In the genomic region with DNA sequence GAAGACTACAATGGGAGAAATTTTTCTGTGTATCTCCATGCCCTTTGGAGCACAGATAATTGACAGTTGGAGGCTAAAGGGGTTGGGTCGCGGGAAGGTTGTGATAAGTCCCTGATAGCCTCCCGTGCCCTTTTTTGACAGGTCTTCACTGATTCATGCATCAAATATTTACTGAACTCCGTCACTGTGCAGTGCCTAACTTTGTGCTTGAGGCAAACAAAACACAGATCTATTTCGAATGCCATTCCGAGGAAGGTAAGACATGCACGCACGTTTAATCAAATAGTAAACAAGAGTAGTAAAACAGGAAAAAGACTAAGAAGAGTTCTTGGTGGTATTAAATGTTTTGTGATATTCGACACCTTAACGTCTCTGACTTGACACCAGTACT, we compare ENCODE assay signal across 8 cellular contexts. TPM values are rescaled to one million over a fixed set of nuclear protein-coding genes. Genes with fewer than 3 reads are reported as not detected.
A peak's percentile ranks its signal among the peaks of the same experiment; 100 is the strongest.
DNase-seq lines count a peak whose midpoint lies in the region; ATAC-seq, FAIRE-seq and TF ChIP-seq lines count a peak whose summit lies in the region.

No MANE protein-coding gene starts in this region.

- DNase-seq in T-helper 1 cell: no peak
- no peak for DNase-seq in T-cell
- no peak for DNase-seq in foreskin fibroblast
- peak; percentile 84 for DNase-seq in small intestine
- DNase-seq in activated CD4-positive, alpha-beta T cell treated with anti-CD3 and anti-CD28 coated beads for 1 hour: no peak
- no peak for DNase-seq in NCI-H524 treated with DMSO at 0.1 percent for 48 hours (lab: John Stamatoyannopoulos, UW)

- H3K9me3 ChIP-seq in small intestine (ENCODE audit: control insufficient read depth, low read depth): no peaks in the 10 kb centered on the region

- peak overlapping the region; percentile 93 to 95 for H3K27ac ChIP-seq in small intestine (ENCODE audit: low read depth in 1 of 2, low read length in 1 of 2)

- no peak for FAIRE-seq in small intestine (lab: Jason Lieb, UNC)

- H3K36me3 Mint-ChIP-seq in T-helper 1 cell treated with Interleukin-12 subunit alpha and Interleukin-12 subunit beta and Interleukin-4 antibody, amounts not matched to agents 30 μg/mL and 1 μg/mL, for 36 hours (ENCODE audit: low read depth): peaks cover 17% of the 10 kb centered on the region
- H3K36me3 Mint-ChIP-seq in T-cell: peaks cover 3% of the 10 kb centered on the region

- peak overlapping the region; percentile 97 for H3K27ac Mint-ChIP-seq in T-helper 1 cell treated with Interleukin-12 subunit alpha and Interleukin-12 subunit beta and Interleukin-4 antibody, amounts not matched to agents 30 μg/mL and 1 μg/mL, for 36 hours
- H3K27ac Mint-ChIP-seq in T-cell: peak overlapping the region; percentile 94 to 95

- CTCF ChIA-PET in T-cell (lab: Charles Lee): no interaction called here

- H3K4me1 Mint-ChIP-seq in T-helper 1 cell treated with Interleukin-12 subunit alpha and Interleukin-12 subunit beta and Interleukin-4 antibody, amounts not matched to agents 30 μg/mL and 1 μg/mL, for 36 hours (ENCODE audit: low read depth): peaks cover 29% of the 10 kb centered on the region
- H3K4me1 Mint-ChIP-seq in T-cell: peaks cover 40 to 47% (median 45%) of the 10 kb centered on the region in 3 donors

- H3K27me3 ChIP-seq in small intestine (ENCODE audit: control insufficient read depth in 2 of 2, insufficient read depth in 2 of 2, low read length in 2 of 2): no peaks in the 10 kb centered on the region

- ATAC-seq in T-cell (replicated peaks in 1 of 4): no peak
- no peak for ATAC-seq in GM18502 (IDR thresholded peaks at IDR 0.05; ENCODE audit: poor library complexity, unreplicated experiment)

- POLR2A ChIA-PET in T-cell (lab: Charles Lee): interaction anchor here in 1 of 2 donors (1.4 kb wide), 1 partner anchor 8 kb away, joined by 3 read pairs; a partner anchor contains a TSS

- H3K36me3 ChIP-seq in small intestine (ENCODE audit: control insufficient read depth in 2 of 2, insufficient read depth in 2 of 2, low read length in 2 of 2): peaks cover 0 to 2% of the 10 kb centered on the region in 2 donors

- H3K9me3 Mint-ChIP-seq in T-helper 1 cell treated with Interleukin-12 subunit alpha and Interleukin-12 subunit beta and Interleukin-4 antibody, amounts not matched to agents 30 μg/mL and 1 μg/mL, for 36 hours: no peaks in the 10 kb centered on the region
- H3K9me3 Mint-ChIP-seq in T-cell: no peaks in the 10 kb centered on the region

- peaks cover 7% of the 10 kb centered on the region for H3K27me3 Mint-ChIP-seq in T-helper 1 cell treated with Interleukin-12 subunit alpha and Interleukin-12 subunit beta and Interleukin-4 antibody, amounts not matched to agents 30 μg/mL and 1 μg/mL, for 36 hours (ENCODE audit: low read depth)
- no peaks in the 10 kb centered on the region for H3K27me3 Mint-ChIP-seq in T-cell

- peak overlapping the region; percentile 94 for H3K4me3 Mint-ChIP-seq in T-helper 1 cell treated with Interleukin-12 subunit alpha and Interleukin-12 subunit beta and Interleukin-4 antibody, amounts not matched to agents 30 μg/mL and 1 μg/mL, for 36 hours
- peak overlapping the region; percentile 98 to 100 (median 99) for H3K4me3 Mint-ChIP-seq in T-cell

- no peak for TF ChIP-seq CTCF in foreskin fibroblast (IDR thresholded peaks at IDR 0.05; ENCODE audit: low read depth, low read length)

- peaks cover 4 to 15% of the 10 kb centered on the region in 2 donors for H3K4me1 ChIP-seq in small intestine (ENCODE audit: control insufficient read depth in 2 of 2, insufficient read depth in 1 of 2, low read depth in 1 of 2, low read length in 1 of 2)

- WGBS in small intestine, 3 donors: 3 to 8% (median 6%) methylated on average over 10 of the region's 10 CpGs

- H3K4me3 ChIP-seq in foreskin fibroblast (ENCODE audit: low read depth in 1 of 2, low read length in 2 of 2) (peak overlapping the region; percentile 91 to 100), small intestine (ENCODE audit: low read depth in 1 of 2, low read length in 2 of 2) (peak overlapping the region in 1 of 2 donors; percentile 12)

RNA-seq across cellular contexts. Expression of a gene that starts 0.5 kb away (rescaled TPM):
- 10 to 100 TPM; 39.2 to 52.7 (median 48.0) TPM for total RNA-seq in T-cell
- polyA plus RNA-seq in small intestine: 10 to 100 TPM; 18.8 to 31.5 (median 31.3) TPM

RNA-seq across cellular contexts. Expression of a gene that starts 7.9 kb away (rescaled TPM):
- total RNA-seq in T-cell: 10 to 100 TPM; 50.2 to 84.5 (median 58.9) TPM
- 10 to 100 TPM; 27.3 to 35.7 (median 28.4) TPM for polyA plus RNA-seq in small intestine

RNA-seq across cellular contexts. Expression of a gene that starts 22.1 kb away (rescaled TPM):
- 1 to 10 TPM; 1.9 to 6.2 (median 5.3) TPM for total RNA-seq in T-cell
- 1 to 10 TPM in 1 of 3 donors, under 1 TPM in 1, not detected in 1; 0.19 to 1.9 TPM for polyA plus RNA-seq in small intestine

RNA-seq across cellular contexts. Expression of a gene that starts 31.9 kb away (rescaled TPM):
- 10 to 100 TPM; 35.4 to 60.4 (median 52.4) TPM for total RNA-seq in T-cell
- 10 to 100 TPM; 43.8 to 69.6 (median 51.1) TPM for polyA plus RNA-seq in small intestine

RNA-seq across cellular contexts. Expression of a gene that starts 32.2 kb away (rescaled TPM):
- 1 to 10 TPM in 3 of 5 donors, under 1 TPM in 2; 0.68 to 3.2 (median 2.3) TPM for total RNA-seq in T-cell
- polyA plus RNA-seq in small intestine: 1 to 10 TPM; 3.2 to 7.2 (median 5.1) TPM
